ENCODE assay signal across 7 cellular contexts in the genomic region with DNA sequence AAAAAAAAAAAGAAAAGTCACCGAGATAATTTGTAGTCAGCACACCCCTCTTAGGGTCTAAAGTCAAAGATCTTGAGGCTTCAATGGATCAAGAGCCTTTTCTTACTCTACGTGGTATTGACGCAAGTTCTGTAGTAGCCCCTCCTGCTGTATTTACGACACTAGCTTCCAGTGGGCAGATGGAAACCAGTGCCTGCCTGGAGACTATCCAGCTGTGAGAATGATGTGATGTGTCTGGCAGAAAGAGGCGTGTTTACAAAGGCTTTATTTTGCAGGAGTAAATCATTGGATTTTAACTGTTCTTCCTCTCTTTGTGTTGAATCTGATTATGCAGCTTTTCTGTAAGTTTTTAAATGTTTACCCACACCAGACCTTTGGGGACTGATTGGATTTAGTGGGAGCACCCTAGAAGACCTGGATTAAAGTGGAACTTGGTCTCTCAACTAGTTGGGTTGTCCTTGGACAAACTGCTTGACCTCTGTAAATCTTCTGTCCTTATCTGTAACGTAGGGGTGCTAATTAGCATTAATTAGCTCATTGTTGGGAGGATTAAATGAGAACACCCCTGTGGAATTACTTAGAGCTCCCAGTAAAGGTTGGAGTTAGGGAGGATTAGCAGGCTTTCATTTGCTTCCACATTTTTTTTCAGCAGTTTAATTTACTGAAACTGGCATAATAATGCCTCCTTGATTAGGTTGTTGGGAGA.
A peak's percentile ranks its signal among the peaks of the same experiment; 100 is the strongest.
DNase-seq lines count a peak whose midpoint lies in the region; ATAC-seq and TF ChIP-seq lines count a peak whose summit lies in the region.

No MANE protein-coding gene starts in this region.

- no peaks in the 10 kb centered on the region for H3K9me3 ChIP-seq in spleen

- no peak for ATAC-seq in HG03378 (IDR thresholded peaks at IDR 0.05; ENCODE audit: unreplicated experiment)

- no peak for TF ChIP-seq POLR2A in spleen (IDR thresholded peaks at IDR 0.05)

- DNase-seq in HEK293T (ENCODE audit: extremely low spot score), result peak; percentile 78
- DNase-seq in NCI-H774 (lab: John Stamatoyannopoulos, UW), result peak; percentile 56
- peak; percentile 76 for DNase-seq in fibroblast of peridontal ligament (ENCODE audit: extremely low read depth)
- DNase-seq in spleen, result no peak
- no peak for DNase-seq in GM13977 (ENCODE audit: low spot score)
- DNase-seq in NCI-H526 treated with DMSO at 0.1 percent for 48 hours (lab: John Stamatoyannopoulos, UW), result no peak

- intact Hi-C loops in spleen (cut with DNase I; ENCODE audit: low total_unique reads), result no loop called here

- 52 to 71% (median 60%) methylated on average over 6 of the region's 6 CpGs for WGBS in spleen, 5 donors

- peak overlapping the region in 1 of 8 donors; percentile 21 for H3K4me3 ChIP-seq in spleen

- peaks cover 0 to 34% (median 23%) of the 10 kb centered on the region in 6 donors for H3K36me3 ChIP-seq in spleen

- H3K27me3 ChIP-seq in spleen (replicated peaks in 1 of 7), result no peaks in the 10 kb centered on the region

- TF ChIP-seq CTCF in spleen (IDR thresholded peaks at IDR 0.05 in 8 of 11, conservative IDR thresholded peaks at IDR 0.05 in 3 of 11) (no peak), GM13977 (IDR thresholded peaks at IDR 0.05; ENCODE audit: extremely low read depth, insufficient read depth, missing control alignments) (no peak)

- POLR2A ChIA-PET in HEK293T (lab: Yijun Ruan, JAX), result interaction anchor here (1.0 to 1.2 kb wide), 2 partner anchors 9 to 72 kb away, joined by 3 read pairs; no protein-coding TSS in a partner anchor

- peak overlapping the region in 6 of 8 donors; percentile 52 to 93 (median 88) for H3K27ac ChIP-seq in spleen

- in situ Hi-C loops in GM13977 (cut with MboI; ENCODE audit: low pct_unique_long_range_greater_than_20kb, low sequenced_read_pairs, unreplicated experiment), result no loop called here

- H3K4me1 ChIP-seq in spleen, result peaks cover 55 to 100% (median 82%) of the 10 kb centered on the region in 6 donors

- CTCF ChIA-PET in HEK293T (lab: Yijun Ruan, JAX), result interaction anchor here (0.7 kb wide), 2 partner anchors 92 to 129 kb away, joined by 3 to 6 read pairs; no protein-coding TSS in a partner anchor

TF ChIP-seq in HEK293T, 16 proteins besides CTCF, POLR2A, EP300 and RAD21:
- TF ChIP-seq FOXA1 (IDR thresholded peaks at IDR 0.05) (no peak), FOXK2 (IDR thresholded peaks at IDR 0.05) (peak; percentile 80; the same call in 1 of the 2 replicates), ZNF384 (IDR thresholded peaks at IDR 0.05) (0 out of 2 replicates have a peak, but pooled peaks have one; percentile 10), HDGF (IDR thresholded peaks at IDR 0.05; ENCODE audit: borderline replicate concordance) (no peak), CTBP1 (IDR thresholded peaks at IDR 0.05; ENCODE audit: borderline replicate concordance) (peak; percentile 46; the same call in 1 of the 2 replicates)
- TF ChIP-seq, protein P1, sequence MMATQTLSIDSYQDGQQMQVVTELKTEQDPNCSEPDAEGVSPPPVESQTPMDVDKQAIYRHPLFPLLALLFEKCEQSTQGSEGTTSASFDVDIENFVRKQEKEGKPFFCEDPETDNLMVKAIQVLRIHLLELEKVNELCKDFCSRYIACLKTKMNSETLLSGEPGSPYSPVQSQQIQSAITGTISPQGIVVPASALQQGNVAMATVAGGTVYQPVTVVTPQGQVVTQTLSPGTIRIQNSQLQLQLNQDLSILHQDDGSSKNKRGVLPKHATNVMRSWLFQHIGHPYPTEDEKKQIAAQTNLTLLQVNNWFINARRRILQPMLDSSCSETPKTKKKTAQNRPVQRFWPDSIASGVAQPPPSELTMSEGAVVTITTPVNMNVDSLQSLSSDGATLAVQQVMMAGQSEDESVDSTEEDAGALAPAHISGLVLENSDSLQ (IDR thresholded peaks at IDR 0.05), result peak; percentile 82

Comparison
In these comparisons a context has a peak if more than half of its experiments do, and no peak if none do; other contexts are left out.
1. DNase-seq: peak in HEK293T (single experiment), NCI-H774 (single experiment) and fibroblast of peridontal ligament (single experiment); none in spleen (single experiment), GM13977 (single experiment) and NCI-H526 treated with DMSO at 0.1 percent for 48 hours (single experiment).